In the genomic region with DNA sequence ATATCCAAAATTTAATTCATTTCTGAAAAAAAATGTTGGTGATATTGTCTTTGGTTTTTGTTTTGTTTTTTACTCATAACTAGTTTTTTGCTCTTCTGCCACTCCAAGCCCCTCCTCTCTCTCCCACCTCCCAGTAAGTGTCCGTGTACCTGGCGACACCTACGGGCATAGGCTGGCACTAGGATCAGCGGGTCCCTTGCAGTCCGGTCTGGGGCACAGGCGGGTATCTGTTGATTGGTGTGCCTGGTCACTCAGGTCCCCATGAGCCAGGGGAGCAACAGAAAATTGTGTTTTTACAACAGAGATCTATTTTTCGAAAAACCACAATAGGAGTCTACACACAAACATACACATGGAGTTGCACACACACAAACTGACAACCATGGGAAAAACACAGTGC, we compare ENCODE assay signal across 33 cellular contexts.
"Had no signal": no experiment of that assay in that cellular context is flagged by ENCODE, and none has a peak within 500 bp of the region (broad histone marks: within the 10 kb centered on the region; RNA-seq: fewer than 3 reads in every experiment).

No MANE protein-coding gene starts in this region.

- H3K4me3 Mint-ChIP-seq: activated CD4-positive, alpha-beta T cell treated with anti-CD3 and anti-CD28 coated beads for 36 hours; activated CD4-positive, alpha-beta T cell treated with anti-CD3 and anti-CD28 coated beads, Interleukin-2, amount 10 ng/mL, durations not matched to agents 7 days and 5 days; activated naive CD8-positive, alpha-beta T cell treated with anti-CD3 and anti-CD28 coated beads, Interleukin-2, amount 10 ng/mL, durations not matched to agents 7 days and 5 days; activated T-cell treated with anti-CD3 and anti-CD28 coated beads, Interleukin-2, amount 50 U/mL, for 72 hours; activated T-helper 17 cell treated with anti-CD3 and anti-CD28 coated beads, Interleukin-2, amount 50 U/mL, for 72 hours; T-helper 1 cell treated with Interleukin-12 subunit alpha and Interleukin-12 subunit beta and Interleukin-4 antibody, amounts not matched to agents 30 μg/mL and 1 μg/mL, for 36 hours; T-helper 2 cell treated with Interferon-gamma antibody and Interleukin-4, amounts not matched to agents 5 μg/mL and 100 μg/mL, for 36 hours had no signal

- H3K27me3 ChIP-seq: ascending aorta, breast epithelium, colonic mucosa, MG63 had no signal

- H3K27ac ChIP-seq: ascending aorta, breast epithelium, colonic mucosa, SJSA1 had no signal

- H3K27me3 Mint-ChIP-seq: activated T-helper 17 cell treated with anti-CD3 and anti-CD28 coated beads, Interleukin-2, amount 50 U/mL, for 72 hours had no signal

- H3K36me3 ChIP-seq: ascending aorta, breast epithelium, colonic mucosa, MG63, SJSA1 had no signal

- H3K4me3 ChIP-seq: ascending aorta, breast epithelium, colonic mucosa, MG63, SJSA1 had no signal

- H3K4me2 ChIP-seq: SK-N-SH had no signal

- H3K9me3 Mint-ChIP-seq: activated CD4-positive, alpha-beta T cell treated with anti-CD3 and anti-CD28 coated beads, Interleukin-2, amount 10 ng/mL, durations not matched to agents 7 days and 5 days; activated naive CD8-positive, alpha-beta T cell treated with anti-CD3 and anti-CD28 coated beads, Interleukin-2, amount 10 ng/mL, durations not matched to agents 7 days and 5 days; activated T-cell treated with anti-CD3 and anti-CD28 coated beads, Interleukin-2, amount 50 U/mL, for 72 hours; activated T-helper 17 cell treated with anti-CD3 and anti-CD28 coated beads, Interleukin-2, amount 50 U/mL, for 72 hours; T-helper 1 cell treated with Interleukin-12 subunit alpha and Interleukin-12 subunit beta and Interleukin-4 antibody, amounts not matched to agents 30 μg/mL and 1 μg/mL, for 36 hours; T-helper 2 cell treated with Interferon-gamma antibody and Interleukin-4, amounts not matched to agents 5 μg/mL and 100 μg/mL, for 36 hours had no signal

- DNase-seq: activated CD4-positive, alpha-beta T cell treated with anti-CD3 and anti-CD28 coated beads for 36 hours; activated CD4-positive, alpha-beta T cell treated with anti-CD3 and anti-CD28 coated beads, Interleukin-2, amount 10 ng/mL, durations not matched to agents 7 days and 5 days; activated CD4-positive, alpha-beta T cell treated with anti-CD3 and anti-CD28 coated beads, Interleukin-2, amount 50 U/mL, for 48 hours; activated CD8-positive, alpha-beta memory T cell treated with anti-CD3 and anti-CD28 coated beads for 24 hours; activated effector memory CD4-positive, alpha-beta T cell treated with anti-CD3 and anti-CD28 coated beads, Interleukin-2, amount 50 U/mL, for 16 hours; activated naive CD4-positive, alpha-beta T cell; activated naive CD4-positive, alpha-beta T cell treated with anti-CD3 and anti-CD28 coated beads, Interleukin-2, amount 50 U/mL, for 16 hours; activated naive CD8-positive, alpha-beta T cell treated with anti-CD3 and anti-CD28 coated beads, Interleukin-2, amount 10 ng/mL, durations not matched to agents 7 days and 5 days; activated T-cell treated with anti-CD3 and anti-CD28 coated beads, Interleukin-2, amount 50 U/mL, for 1 hour; activated T-cell treated with anti-CD3 and anti-CD28 coated beads, Interleukin-2, amount 50 U/mL, for 72 hours; amygdala; cerebellar nuclear complex; colonic mucosa; Kasumi-1; KBM-7; MG63; NCI-H1048; NCI-H1105 treated with DMSO at 0.1 percent for 48 hours; NCI-H146; NCI-H187; NCI-H2029 treated with DMSO at 0.1 percent for 48 hours; NCI-H226; NCI-H524; NCI-H774; SHP77; SK-N-SH had no signal

- H3K27ac Mint-ChIP-seq: activated CD4-positive, alpha-beta T cell treated with anti-CD3 and anti-CD28 coated beads for 36 hours; activated CD4-positive, alpha-beta T cell treated with anti-CD3 and anti-CD28 coated beads, Interleukin-2, amount 10 ng/mL, durations not matched to agents 7 days and 5 days; activated naive CD8-positive, alpha-beta T cell treated with anti-CD3 and anti-CD28 coated beads, Interleukin-2, amount 10 ng/mL, durations not matched to agents 7 days and 5 days; activated T-cell treated with anti-CD3 and anti-CD28 coated beads, Interleukin-2, amount 50 U/mL, for 72 hours; activated T-helper 17 cell treated with anti-CD3 and anti-CD28 coated beads, Interleukin-2, amount 50 U/mL, for 72 hours; T-helper 1 cell treated with Interleukin-12 subunit alpha and Interleukin-12 subunit beta and Interleukin-4 antibody, amounts not matched to agents 30 μg/mL and 1 μg/mL, for 36 hours; T-helper 2 cell treated with Interferon-gamma antibody and Interleukin-4, amounts not matched to agents 5 μg/mL and 100 μg/mL, for 36 hours had no signal

- H3K4me1 Mint-ChIP-seq: activated CD4-positive, alpha-beta T cell treated with anti-CD3 and anti-CD28 coated beads for 36 hours; activated naive CD8-positive, alpha-beta T cell treated with anti-CD3 and anti-CD28 coated beads, Interleukin-2, amount 10 ng/mL, durations not matched to agents 7 days and 5 days; activated T-helper 17 cell treated with anti-CD3 and anti-CD28 coated beads, Interleukin-2, amount 50 U/mL, for 72 hours had no signal

- H3K9me3 ChIP-seq: ascending aorta, breast epithelium, colonic mucosa, MG63, SJSA1, SK-N-SH had no signal

- H3K36me3 Mint-ChIP-seq: activated naive CD8-positive, alpha-beta T cell treated with anti-CD3 and anti-CD28 coated beads, Interleukin-2, amount 10 ng/mL, durations not matched to agents 7 days and 5 days had no signal

- FAIRE-seq: TTC549 had no signal

- H3K4me1 ChIP-seq: ascending aorta, breast epithelium, colonic mucosa, SJSA1 had no signal

- H3K9ac ChIP-seq: SK-N-SH had no signal
